8 cellular contexts compared by ENCODE assay signal in genomic region chr2:55418512-55419235, GRCh38. TPM values are rescaled to one million over a fixed set of nuclear protein-coding genes. Genes with fewer than 3 reads are reported as not detected.
DNase-seq lines count a peak whose midpoint lies in the region; ATAC-seq and TF ChIP-seq lines count a peak whose summit lies in the region.

No MANE protein-coding gene starts in this region.

- no peak overlapping the region for H3K9ac ChIP-seq in MM.1S (ENCODE audit: low read length)

- no peak overlapping the region for H2AFZ ChIP-seq in MM.1S (ENCODE audit: low read length)

- no peaks in the 10 kb centered on the region for H3K79me2 ChIP-seq in MM.1S (ENCODE audit: low read length)

- peaks cover 21% of the 10 kb centered on the region for H3F3A ChIP-seq in MM.1S (ENCODE audit: insufficient read depth, low read length)

- H3K36me3 ChIP-seq in MM.1S (replicated peaks; ENCODE audit: insufficient read depth, low read length) (no peaks in the 10 kb centered on the region), testis (ENCODE audit: low read depth, missing control alignments) (no peaks in the 10 kb centered on the region)

- peaks cover 27% of the 10 kb centered on the region for H3K27me3 ChIP-seq in MM.1S (replicated peaks; ENCODE audit: insufficient read depth, low read length)
- H3K27me3 ChIP-seq in layer of hippocampus (ENCODE audit: control insufficient read depth, insufficient read depth, low read length) = no peaks in the 10 kb centered on the region
- H3K27me3 ChIP-seq in testis = no peaks in the 10 kb centered on the region

- no peak for ATAC-seq in omental fat pad (ENCODE audit: low FRiP score)
- no peak for ATAC-seq in sciatic nerve

- H3K4me3 ChIP-seq in GM08714 (ENCODE audit: low read length) (peak overlapping the region; percentile 78), MM.1S (ENCODE audit: low read length) (0 out of 2 replicates have a peak overlapping the region, but pooled peaks have one; percentile 75), astrocyte of the cerebellum (ENCODE audit: low read depth, low read length) (peak overlapping the region; percentile 84), testis (peak overlapping the region; percentile 88 to 90)

- H3K9me3 ChIP-seq in MM.1S (replicated peaks; ENCODE audit: insufficient read depth, low read length) (no peaks in the 10 kb centered on the region), testis (no peaks in the 10 kb centered on the region)

- TF ChIP-seq CTCF in MM.1S (IDR thresholded peaks at IDR 0.05; ENCODE audit: low read length) = no peak
- TF ChIP-seq CTCF in astrocyte of the cerebellum (IDR thresholded peaks at IDR 0.05; ENCODE audit: low read depth, low read length, missing control alignments) = no peak
- TF ChIP-seq CTCF in testis (IDR thresholded peaks at IDR 0.05) = no peak
- no peak for TF ChIP-seq CTCF in omental fat pad (IDR thresholded peaks at IDR 0.05)

- no peak for DNase-seq in MM.1S
- no peak for DNase-seq in astrocyte of the cerebellum (ENCODE audit: low read depth)
- no peak for DNase-seq in testis
- DNase-seq in omental fat pad (ENCODE audit: low spot score) = no peak
- DNase-seq in sciatic nerve (ENCODE audit: low spot score) = no peak
- no peak for DNase-seq in stimulated activated CD4-positive, alpha-beta T cell treated with anti-CD3 and anti-CD28 coated beads, Interleukin-2, amount 100 ng/mL, for 48 hours

- no peaks in the 10 kb centered on the region for H4K20me1 ChIP-seq in MM.1S (ENCODE audit: insufficient read depth, low read length)

- intact Hi-C loops in testis (cut with DNase I; ENCODE audit: low total_unique reads) = no loop called here
- intact Hi-C loops in sciatic nerve (cut with DNase I) = no loop called here

- peaks cover 19% of the 10 kb centered on the region for H3K4me1 ChIP-seq in MM.1S (ENCODE audit: low read length)
- peaks cover 13% of the 10 kb centered on the region for H3K4me1 ChIP-seq in testis

- H3K4me2 ChIP-seq in MM.1S (ENCODE audit: low read depth, low read length) = peak overlapping the region; percentile 78; the same call in 1 of the 2 replicates

- no peaks in the 10 kb centered on the region for H3K9me2 ChIP-seq in MM.1S (replicated peaks; ENCODE audit: insufficient read depth, low read length)

- 1% methylated on average over 11 of the region's 11 CpGs for WGBS in testis, 2 donors

- in situ Hi-C loops in astrocyte of the cerebellum (cut with HindIII; ENCODE audit: low sequenced_read_pairs) = no loop called here

- no peak for TF ChIP-seq POLR2A in testis (IDR thresholded peaks at IDR 0.05)

- H3K27ac ChIP-seq in MM.1S (ENCODE audit: low read length) (no peak overlapping the region), layer of hippocampus (ENCODE audit: low read depth, low read length) (peak overlapping the region; percentile 98), testis (peak overlapping the region; percentile 87 to 97)

RNA-seq across cellular contexts. Expression of gene CCDC88A, which starts 1.0 kb away (rescaled TPM):
- total RNA-seq in testis = 100 to 1,000 TPM; 121 to 180 TPM
- polyA plus RNA-seq in testis (ENCODE audit: insufficient read depth, low read depth, low replicate concordance) = 26.5 TPM
- total RNA-seq in omental fat pad = 100 to 1,000 TPM in 1 of 4 donors, 10 to 100 TPM in 3; 38.0 to 141 (median 64.3) TPM
- 59.8 TPM for total RNA-seq in sciatic nerve
